In genomic region chr2:25378731-25379490, GRCh38 we compare ENCODE assay signal across 11 cellular contexts. TPM values are rescaled to one million over a fixed set of nuclear protein-coding genes. Genes with fewer than 3 reads are reported as not detected.
DNase-seq lines count a peak whose midpoint lies in the region; ATAC-seq lines count a peak whose summit lies in the region.
"Had no signal": no experiment of that assay in that cellular context is flagged by ENCODE, and none has a peak within 500 bp of the region (broad histone marks: within the 10 kb centered on the region; RNA-seq: fewer than 3 reads in every experiment).

No MANE protein-coding gene starts in this region.

- no peaks in the 10 kb centered on the region for H3K36me3 ChIP-seq in BLaER1 treated with 17β-estradiol and CSF1 and Interleukin-3, amounts not matched to agents 10 nM and 100 nM

- H3K27me3 ChIP-seq in BLaER1 treated with 17β-estradiol and CSF1 and Interleukin-3, amounts not matched to agents 10 nM and 100 nM: no peaks in the 10 kb centered on the region

- H3K4me1 ChIP-seq in BLaER1 treated with 17β-estradiol and CSF1 and Interleukin-3, amounts not matched to agents 10 nM and 100 nM: peaks cover 48 to 62% (median 54%) of the 10 kb centered on the region in 10 experiments

- H3K27ac Mint-ChIP-seq in activated naive CD8-positive, alpha-beta T cell treated with anti-CD3 and anti-CD28 coated beads for 36 hours: peak overlapping the region; percentile 99

- H3K27ac ChIP-seq in BLaER1 treated with 17β-estradiol and CSF1 and Interleukin-3, amounts not matched to agents 10 nM and 100 nM: no peak overlapping the region
- H3K27ac ChIP-seq: KMS-11 had no signal

- DNase-seq in LHCN-M2 (ENCODE audit: low read depth) (peak; percentile 31), left lobe of liver (ENCODE audit: low spot score) (peak; percentile 35), COLO829 (ENCODE audit: low spot score) (no peak), AML-193 (lab: John Stamatoyannopoulos, UW) (no peak)
- no peak for DNase-seq in activated naive CD8-positive, alpha-beta T cell treated with anti-CD3 and anti-CD28 coated beads for 36 hours
- DNase-seq: NCI-H2171 had no signal

- H3K9ac ChIP-seq in BLaER1 treated with 17β-estradiol and CSF1 and Interleukin-3, amounts not matched to agents 10 nM and 100 nM: no peak overlapping the region
- H3K9ac ChIP-seq: KMS-11 had no signal

- peak overlapping the region; percentile 77 to 97 (median 91) for H3K4me2 ChIP-seq in BLaER1 treated with 17β-estradiol and CSF1 and Interleukin-3, amounts not matched to agents 10 nM and 100 nM
- H3K4me2 ChIP-seq: KMS-11 had no signal

- H3K9me3 ChIP-seq in BLaER1 treated with 17β-estradiol and CSF1 and Interleukin-3, amounts not matched to agents 10 nM and 100 nM (replicated peaks in 1 of 11): peaks cover 0 to 17% (median 10%) of the 10 kb centered on the region in 11 experiments; a peak in 13 of 22 replicates
- H3K9me3 ChIP-seq: mucosa of descending colon had no signal

- peak overlapping the region; percentile 44 for H3K4me3 Mint-ChIP-seq in activated naive CD8-positive, alpha-beta T cell treated with anti-CD3 and anti-CD28 coated beads for 36 hours

- peaks cover 36% of the 10 kb centered on the region for H3K4me1 Mint-ChIP-seq in activated naive CD8-positive, alpha-beta T cell treated with anti-CD3 and anti-CD28 coated beads for 36 hours

- H3K9me3 Mint-ChIP-seq in activated naive CD8-positive, alpha-beta T cell treated with anti-CD3 and anti-CD28 coated beads for 36 hours: peaks cover 2% of the 10 kb centered on the region

- no peak overlapping the region; a peak in 1 of 20 replicates for H3K4me3 ChIP-seq in BLaER1 treated with 17β-estradiol and CSF1 and Interleukin-3, amounts not matched to agents 10 nM and 100 nM
- H3K4me3 ChIP-seq: mucosa of descending colon had no signal

- no peaks in the 10 kb centered on the region for H3K27me3 Mint-ChIP-seq in activated naive CD8-positive, alpha-beta T cell treated with anti-CD3 and anti-CD28 coated beads for 36 hours

- H3K36me3 Mint-ChIP-seq in activated naive CD8-positive, alpha-beta T cell treated with anti-CD3 and anti-CD28 coated beads for 36 hours: peaks cover 11% of the 10 kb centered on the region

- H4K20me1 ChIP-seq in BLaER1 treated with 17β-estradiol and CSF1 and Interleukin-3, amounts not matched to agents 10 nM and 100 nM: no peaks in the 10 kb centered on the region; a peak in 2 of 22 replicates

- no peak for ATAC-seq in left lobe of liver
- ATAC-seq in HG03521 (IDR thresholded peaks at IDR 0.05; ENCODE audit: unreplicated experiment): no peak
- ATAC-seq in GM21529 (IDR thresholded peaks at IDR 0.05; ENCODE audit: unreplicated experiment): no peak
- ATAC-seq: mucosa of descending colon had no signal

RNA-seq across cellular contexts. Expression of gene DNMT3A, which starts 37.2 kb away (rescaled TPM):
- 3.1 and 5.0 TPM in 2 replicates for total RNA-seq in LHCN-M2 (2014; rRNA removed)
- polyA plus RNA-seq in LHCN-M2 (2012): 6.0 TPM
- total RNA-seq in activated naive CD8-positive, alpha-beta T cell treated with anti-CD3 and anti-CD28 coated beads for 36 hours: 10 to 100 TPM; 90.7 to 92.2 TPM
- 8.3 TPM for total RNA-seq in left lobe of liver

Comparison
In these comparisons a context has a peak if more than half of its experiments do, and no peak if none do; other contexts are left out.
1. DNase-seq: peak in LHCN-M2 (single experiment) and left lobe of liver (single experiment); none in activated naive CD8-positive, alpha-beta T cell treated with anti-CD3 and anti-CD28 coated beads for 36 hours (single experiment), COLO829 (single experiment) and AML-193 (0 of 2).